Comparison of ENCODE assay signal across 9 cellular contexts in genomic region chr18:21004721-21005120, GRCh38.
A peak's percentile ranks its signal among the peaks of the same experiment; 100 is the strongest.
DNase-seq lines count a peak whose midpoint lies in the region; ATAC-seq and TF ChIP-seq lines count a peak whose summit lies in the region.
"Had no signal": no experiment of that assay in that cellular context is flagged by ENCODE, and none has a peak within 500 bp of the region (broad histone marks: within the 10 kb centered on the region; RNA-seq: fewer than 3 reads in every experiment).

No MANE protein-coding gene starts in this region.

- H3K4me1 ChIP-seq in CD8-positive, alpha-beta memory T cell (ENCODE audit: insufficient read depth, low read length): no peaks in the 10 kb centered on the region

- H3K4me3 Mint-ChIP-seq in CD8-positive, alpha-beta memory T cell: no peak overlapping the region
- H3K4me3 Mint-ChIP-seq: endodermal cell had no signal

- DNase-seq in AG04450 (ENCODE audit: low read depth, low spot score) (peak; percentile 15), M059J (ENCODE audit: low read depth) (peak; percentile 73), coronary artery (ENCODE audit: low spot score) (no peak), myocyte (ENCODE audit: low read depth) (peak; percentile 78), NCI-H1694 (lab: John Stamatoyannopoulos, UW) (no peak), NCI-H446 treated with DMSO at 0.1 percent for 48 hours (lab: John Stamatoyannopoulos, UW) (no peak)
- no peak for DNase-seq in CD8-positive, alpha-beta memory T cell
- DNase-seq: endodermal cell had no signal

- POLR2A ChIA-PET in AG04450 (lab: Yijun Ruan, JAX): interaction anchor here (0.9 kb wide), 1 partner anchor 107 kb away, joined by 3 read pairs; the partner anchor contains the start of gene ROCK1
- POLR2A ChIA-PET in CD8-positive, alpha-beta memory T cell (lab: Charles Lee): interaction anchor here (0.6 kb wide), 1 partner anchor 45 kb away, joined by 4 read pairs; no protein-coding TSS in a partner anchor

- H3K4me3 ChIP-seq in AG04450 (ENCODE audit: low read depth, low read length) (no peak overlapping the region), coronary artery (peak overlapping the region; percentile 10)
- H3K4me3 ChIP-seq in CD8-positive, alpha-beta memory T cell (ENCODE audit: low read length): no peak overlapping the region

- no peaks in the 10 kb centered on the region for H3K9me3 Mint-ChIP-seq in CD8-positive, alpha-beta memory T cell
- H3K9me3 Mint-ChIP-seq: endodermal cell had no signal

- peaks cover 10 to 26% (median 20%) of the 10 kb centered on the region in 3 donors for H3K4me1 Mint-ChIP-seq in CD8-positive, alpha-beta memory T cell

- peak overlapping the region in 4 of 8 donors; percentile 5 to 69 (median 10) for H3K27ac Mint-ChIP-seq in CD8-positive, alpha-beta memory T cell
- H3K27ac Mint-ChIP-seq: endodermal cell had no signal

- no peaks in the 10 kb centered on the region for H3K9me3 ChIP-seq in AG04450 (ENCODE audit: control insufficient read depth, insufficient read depth, low read length)
- H3K9me3 ChIP-seq in CD8-positive, alpha-beta memory T cell (ENCODE audit: low read length): no peaks in the 10 kb centered on the region

- CTCF ChIA-PET in AG04450 (lab: Charles Lee): interaction anchor here (2.4 kb wide), 1 partner anchor 175 kb away, joined by 20 read pairs; no protein-coding TSS in a partner anchor
- CTCF ChIA-PET in CD8-positive, alpha-beta memory T cell (lab: Charles Lee): no interaction called here

- H3K36me3 Mint-ChIP-seq in CD8-positive, alpha-beta memory T cell: peaks cover 3 to 79% (median 19%) of the 10 kb centered on the region in 3 donors

- no peaks in the 10 kb centered on the region for H3K27me3 Mint-ChIP-seq in CD8-positive, alpha-beta memory T cell

- TF ChIP-seq CTCF in AG04450 (IDR thresholded peaks at IDR 0.05; ENCODE audit: low read depth, low read length) (no peak), coronary artery (IDR thresholded peaks at IDR 0.05) (no peak)

- no peak for ATAC-seq in GM21515 (IDR thresholded peaks at IDR 0.05; ENCODE audit: unreplicated experiment)

- no peaks in the 10 kb centered on the region for H3K27me3 ChIP-seq in AG04450 (ENCODE audit: control insufficient read depth, insufficient read depth, low read length)
- no peaks in the 10 kb centered on the region for H3K27me3 ChIP-seq in CD8-positive, alpha-beta memory T cell (ENCODE audit: insufficient read depth, low read length, poor library complexity, severe bottlenecking)

- peaks cover 16% of the 10 kb centered on the region for H3K36me3 ChIP-seq in CD8-positive, alpha-beta memory T cell (ENCODE audit: insufficient read depth, low read length)

- H3K27ac ChIP-seq in AG04450 (ENCODE audit: low read depth, low read length) (no peak overlapping the region), coronary artery (peak overlapping the region; percentile 35 to 57)
- no peak overlapping the region for H3K27ac ChIP-seq in CD8-positive, alpha-beta memory T cell (ENCODE audit: low read depth, low read length)

Comparison
In these comparisons a context has a peak if more than half of its experiments do, and no peak if none do; other contexts are left out.
1. DNase-seq: peak in AG04450 (single experiment), M059J (single experiment) and myocyte (single experiment); none in coronary artery (single experiment), CD8-positive, alpha-beta memory T cell (0 of 5), NCI-H1694 (single experiment) and NCI-H446 treated with DMSO at 0.1 percent for 48 hours (single experiment).
2. H3K27ac ChIP-seq: peak in coronary artery (2 of 2); none in AG04450 (single experiment) and CD8-positive, alpha-beta memory T cell (single experiment).